Comparison of ENCODE assay signal across 10 cellular contexts in the genomic region with DNA sequence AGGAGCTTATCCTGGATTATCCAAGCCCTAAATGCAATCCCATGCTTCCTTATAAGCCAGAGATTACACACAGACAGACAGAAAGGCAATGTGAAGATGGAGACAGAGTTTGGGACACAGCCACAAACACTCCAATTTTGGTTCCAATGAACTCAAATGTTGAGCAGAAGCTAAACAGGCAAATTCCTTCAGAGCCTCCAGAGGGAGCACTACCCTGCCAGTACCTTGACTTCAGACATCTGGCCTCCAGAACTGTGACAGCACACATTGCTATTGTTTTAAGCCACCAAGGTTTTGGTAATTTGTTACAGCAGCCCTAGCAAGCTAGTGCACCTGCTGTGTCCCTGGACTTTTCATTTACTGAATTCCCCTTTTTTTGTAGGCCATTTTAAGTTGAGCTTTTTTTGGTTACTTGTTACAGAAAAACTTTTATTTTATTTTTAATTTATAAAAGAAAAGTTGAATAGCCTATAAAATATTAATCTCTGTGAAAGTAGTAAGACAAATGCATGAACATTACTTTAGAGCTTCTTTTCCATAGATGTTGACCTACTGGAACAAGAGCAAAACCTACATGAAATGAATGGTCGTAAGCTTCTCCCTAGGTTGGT. TPM values are rescaled to one million over a fixed set of nuclear protein-coding genes. Genes with fewer than 3 reads are reported as not detected.
DNase-seq lines count a peak whose midpoint lies in the region; ATAC-seq and TF ChIP-seq lines count a peak whose summit lies in the region.
"Had no signal": no experiment of that assay in that cellular context is flagged by ENCODE, and none has a peak within 500 bp of the region (broad histone marks: within the 10 kb centered on the region; RNA-seq: fewer than 3 reads in every experiment).

No MANE protein-coding gene starts in this region.

- no peaks in the 10 kb centered on the region for H3K36me3 Mint-ChIP-seq in CD4-positive, alpha-beta memory T cell
- H3K36me3 Mint-ChIP-seq in T-cell (no peaks in the 10 kb centered on the region), mesothelial cell of epicardium (no peaks in the 10 kb centered on the region)
- no peaks in the 10 kb centered on the region for H3K36me3 Mint-ChIP-seq in effector memory CD8-positive, alpha-beta T cell (ENCODE audit: insufficient read depth)

- H3K4me3 ChIP-seq in CD4-positive, alpha-beta memory T cell (ENCODE audit: low read length in 2 of 2), result no peak overlapping the region
- H3K4me3 ChIP-seq in HL-60 (replicated peaks; ENCODE audit: insufficient read depth, low read length) (no peak overlapping the region), mucosa of descending colon (no peak overlapping the region)
- H3K4me3 ChIP-seq: skin epidermis had no signal

- TF ChIP-seq CTCF in HL-60 (IDR thresholded peaks at IDR 0.05; ENCODE audit: insufficient read depth, low read length), result peak; percentile 58
- TF ChIP-seq CTCF in mucosa of descending colon (IDR thresholded peaks at IDR 0.05), result no peak
- TF ChIP-seq CTCF in mesothelial cell of epicardium (IDR thresholded peaks at IDR 0.05; ENCODE audit: unreplicated experiment), result no peak

- ATAC-seq in GM18907 (IDR thresholded peaks at IDR 0.05; ENCODE audit: unreplicated experiment), result peak; percentile 73
- peak in 3 of 4 experiments; percentile 58 to 60 (median 59) for ATAC-seq in T-cell (replicated peaks in 1 of 4)
- ATAC-seq in effector memory CD8-positive, alpha-beta T cell (replicated peaks), result peak; percentile 67
- ATAC-seq in mucosa of descending colon, result peak; percentile 64

- CTCF ChIA-PET in CD4-positive, alpha-beta memory T cell (lab: Charles Lee; ENCODE audit: partially characterized antibody), result interaction anchor here (0.8 to 3.4 kb wide), 20 partner anchors 8 to 555 kb away, joined by 3 to 20 read pairs (median 4); partner anchors contain the start of gene SRD5A3
- CTCF ChIA-PET in T-cell (lab: Charles Lee), result interaction anchor here (0.6 to 2.0 kb wide), 15 partner anchors 8 to 977 kb away, joined by 3 to 5 read pairs (median 3); partner anchors contain the start of gene SRD5A3 (in 1 of the 2)

- H3K27ac ChIP-seq in CD4-positive, alpha-beta memory T cell (ENCODE audit: low read depth, low read length), result no peak overlapping the region
- no peak overlapping the region for H3K27ac ChIP-seq in HL-60 (replicated peaks)

- POLR2A ChIA-PET in CD4-positive, alpha-beta memory T cell (lab: Charles Lee; ENCODE audit: partially characterized antibody), result no interaction called here
- POLR2A ChIA-PET in T-cell (lab: Charles Lee), result no interaction called here

- no peaks in the 10 kb centered on the region for H3K27me3 Mint-ChIP-seq in CD4-positive, alpha-beta memory T cell
- peaks cover 0 to 4% of the 10 kb centered on the region in 2 donors for H3K27me3 Mint-ChIP-seq in T-cell
- peaks cover 11 to 20% of the 10 kb centered on the region in 2 donors for H3K27me3 Mint-ChIP-seq in effector memory CD8-positive, alpha-beta T cell
- H3K27me3 Mint-ChIP-seq in mesothelial cell of epicardium (ENCODE audit: low read depth), result no peaks in the 10 kb centered on the region

- H3K4me1 Mint-ChIP-seq in CD4-positive, alpha-beta memory T cell, result no peaks in the 10 kb centered on the region
- H3K4me1 Mint-ChIP-seq in T-cell, result no peaks in the 10 kb centered on the region
- H3K4me1 Mint-ChIP-seq in effector memory CD8-positive, alpha-beta T cell (ENCODE audit: low read depth in 2 of 2), result no peaks in the 10 kb centered on the region
- no peaks in the 10 kb centered on the region for H3K4me1 Mint-ChIP-seq in mesothelial cell of epicardium

- intact Hi-C loops in CD4-positive, alpha-beta memory T cell (cut with micrococcal nuclease), result loop anchor here (1.0 kb wide), 3 partner anchors 242 to 555 kb away; no protein-coding TSS in a partner anchor
- intact Hi-C loops in mucosa of descending colon (cut with DNase I, micrococcal nuclease), result no loop called here

- H3K9me3 ChIP-seq in CD4-positive, alpha-beta memory T cell (ENCODE audit: control insufficient read depth in 1 of 2, low read length in 2 of 2), result no peaks in the 10 kb centered on the region
- H3K9me3 ChIP-seq in mucosa of descending colon, result no peaks in the 10 kb centered on the region

- peak in 4 of 5 donors; percentile 24 to 39 (median 30) for DNase-seq in CD4-positive, alpha-beta memory T cell
- peak in 1 of 2 experiments; percentile 40 for DNase-seq in HL-60 (ENCODE audit: low read depth in 1 of 2, low spot score in 1 of 2)
- peak in 25 of 34 experiments; percentile 2 to 23 (median 15) for DNase-seq in T-cell
- DNase-seq in effector memory CD8-positive, alpha-beta T cell, result peak; percentile 15 to 22 (median 16)
- peak in 1 of 3 donors; percentile 57 for DNase-seq in mucosa of descending colon
- no peak for DNase-seq in mesothelial cell of epicardium (ENCODE audit: low spot score in 2 of 2, unreplicated experiment in 2 of 2)
- no peak for DNase-seq in NK-92 (lab: John Stamatoyannopoulos, UW; ENCODE audit: unreplicated experiment)

- no peaks in the 10 kb centered on the region for H3K9me3 Mint-ChIP-seq in CD4-positive, alpha-beta memory T cell
- H3K9me3 Mint-ChIP-seq in T-cell (no peaks in the 10 kb centered on the region), mesothelial cell of epicardium (peaks cover 3% of the 10 kb centered on the region)
- no peaks in the 10 kb centered on the region for H3K9me3 Mint-ChIP-seq in effector memory CD8-positive, alpha-beta T cell
- H3K9me3 Mint-ChIP-seq: T-helper 1 cell treated with Interleukin-12 subunit alpha and Interleukin-12 subunit beta and Interleukin-4 antibody, amounts not matched to agents 30 μg/mL and 1 μg/mL, for 36 hours had no signal

- H3K4me1 ChIP-seq in CD4-positive, alpha-beta memory T cell (ENCODE audit: insufficient read depth, low read length), result no peaks in the 10 kb centered on the region
- no peaks in the 10 kb centered on the region for H3K4me1 ChIP-seq in mucosa of descending colon (ENCODE audit: low read depth)

- no peaks in the 10 kb centered on the region for H3K27me3 ChIP-seq in CD4-positive, alpha-beta memory T cell (ENCODE audit: insufficient read depth, low read length)
- H3K27me3 ChIP-seq in HL-60 (ENCODE audit: insufficient read depth, poor library complexity, severe bottlenecking), result no peaks in the 10 kb centered on the region

- no peak overlapping the region for H3K4me3 Mint-ChIP-seq in CD4-positive, alpha-beta memory T cell
- H3K4me3 Mint-ChIP-seq in T-cell (no peak overlapping the region), mesothelial cell of epicardium (no peak overlapping the region)
- no peak overlapping the region for H3K4me3 Mint-ChIP-seq in effector memory CD8-positive, alpha-beta T cell
- H3K4me3 Mint-ChIP-seq: T-helper 1 cell treated with Interleukin-12 subunit alpha and Interleukin-12 subunit beta and Interleukin-4 antibody, amounts not matched to agents 30 μg/mL and 1 μg/mL, for 36 hours had no signal

- no peak overlapping the region for H3K27ac Mint-ChIP-seq in CD4-positive, alpha-beta memory T cell
- H3K27ac Mint-ChIP-seq in T-cell (no peak overlapping the region), mesothelial cell of epicardium (no peak overlapping the region)
- H3K27ac Mint-ChIP-seq in effector memory CD8-positive, alpha-beta T cell, result no peak overlapping the region
- H3K27ac Mint-ChIP-seq: T-helper 1 cell treated with Interleukin-12 subunit alpha and Interleukin-12 subunit beta and Interleukin-4 antibody, amounts not matched to agents 30 μg/mL and 1 μg/mL, for 36 hours had no signal

- no peaks in the 10 kb centered on the region for H3K36me3 ChIP-seq in CD4-positive, alpha-beta memory T cell (ENCODE audit: insufficient read depth, low read length)
- no peaks in the 10 kb centered on the region for H3K36me3 ChIP-seq in mucosa of descending colon (ENCODE audit: low read depth)

RNA-seq across cellular contexts. Expression of gene SRD5A3, which starts 33.4 kb away (rescaled TPM):
- total RNA-seq in CD4-positive, alpha-beta memory T cell, result 1 to 10 TPM; 2.9 to 3.5 TPM
- 10 to 100 TPM in 1 of 2 donors, 1 to 10 TPM in 1; 9.9 to 26.2 TPM for polyA plus RNA-seq in CD4-positive, alpha-beta memory T cell
- 1 to 10 TPM; 3.6 to 6.8 (median 4.1) TPM for total RNA-seq in T-cell
- total RNA-seq in mucosa of descending colon, result 10 to 100 TPM in 2 of 3 donors, 1 to 10 TPM in 1; 5.9 to 14.7 (median 14.0) TPM
- total RNA-seq in mesothelial cell of epicardium, result 17.5 to 20.8 TPM (median 17.6 TPM) in 3 replicates

Comparison
In these comparisons a context has a peak if more than half of its experiments do, and no peak if none do; other contexts are left out.
1. DNase-seq: peak in CD4-positive, alpha-beta memory T cell (4 of 5), T-cell (25 of 34) and effector memory CD8-positive, alpha-beta T cell (3 of 3); none in mesothelial cell of epicardium (0 of 2) and NK-92 (single experiment).
2. Peak in every context shown above with its lines, with median percentiles within 50 percentile points of each other: ATAC-seq.